11 cellular contexts compared by ENCODE assay signal in genomic region chr4:3321295-3321889, GRCh38. TPM values are rescaled to one million over a fixed set of nuclear protein-coding genes. Genes with fewer than 3 reads are reported as not detected.
DNase-seq lines count a peak whose midpoint lies in the region; ATAC-seq and TF ChIP-seq lines count a peak whose summit lies in the region.
"Had no signal": no experiment of that assay in that cellular context is flagged by ENCODE, and none has a peak within 500 bp of the region (broad histone marks: within the 10 kb centered on the region; RNA-seq: fewer than 3 reads in every experiment).

No MANE protein-coding gene starts in this region.

- H3K4me3 Mint-ChIP-seq in activated T-helper 17 cell treated with anti-CD3 and anti-CD28 coated beads, Interleukin-2, amount 50 U/mL, for 72 hours, result no peak overlapping the region
- H3K4me3 Mint-ChIP-seq: central memory CD8-positive, alpha-beta T cell; natural killer cell treated with Interleukin-12 subunit alpha and Interleukin-12 subunit beta and Interleukin-15 and Interleukin-18, amount 100 ng/mL, for 72 hours had no signal

- H3K4me3 ChIP-seq in BLaER1 (no peak overlapping the region), right atrium auricular region (no peak overlapping the region), MG63 (no peak overlapping the region)

- DNase-seq in caudate nucleus (lab: John Stamatoyannopoulos, UW) (peak in 28 of 61 donors; percentile 17 to 74 (median 42)), right atrium auricular region (ENCODE audit: low spot score) (peak; percentile 66), posterior cingulate gyrus (peak in 6 of 10 donors; percentile 24 to 86 (median 54)), UCSD-AML1 (lab: John Stamatoyannopoulos, UW; ENCODE audit: unreplicated experiment) (no peak), MG63 (no peak)
- no peak for DNase-seq in stimulated activated naive CD4-positive, alpha-beta T cell (lab: John Stamatoyannopoulos, UW)
- DNase-seq: NCI-H82 had no signal

- H3K4me1 ChIP-seq in BLaER1 (peaks cover 74% of the 10 kb centered on the region), right atrium auricular region (peaks cover 0 to 25% of the 10 kb centered on the region in 2 donors)

- H3K4me2 ChIP-seq in BLaER1, result 0 out of 2 replicates have a peak overlapping the region, but pooled peaks have one; percentile 1

- TF ChIP-seq CTCF in right atrium auricular region (IDR thresholded peaks at IDR 0.05), result no peak

- peaks cover 98% of the 10 kb centered on the region for H4K20me1 ChIP-seq in BLaER1

- ATAC-seq in activated T-helper 17 cell treated with anti-CD3 and anti-CD28 coated beads, Interleukin-2, amount 50 U/mL, for 72 hours (replicated peaks), result no peak
- ATAC-seq: natural killer cell treated with Interleukin-12 subunit alpha and Interleukin-12 subunit beta and Interleukin-15 and Interleukin-18, amount 100 ng/mL, for 72 hours had no signal

- H3K36me3 ChIP-seq in BLaER1, result peaks cover 99% of the 10 kb centered on the region
- H3K36me3 ChIP-seq in right atrium auricular region, result peaks cover 15% of the 10 kb centered on the region
- no peaks in the 10 kb centered on the region for H3K36me3 ChIP-seq in MG63

- H3K27me3 Mint-ChIP-seq in activated T-helper 17 cell treated with anti-CD3 and anti-CD28 coated beads, Interleukin-2, amount 50 U/mL, for 72 hours, result no peaks in the 10 kb centered on the region
- H3K27me3 Mint-ChIP-seq: central memory CD8-positive, alpha-beta T cell; natural killer cell treated with Interleukin-12 subunit alpha and Interleukin-12 subunit beta and Interleukin-15 and Interleukin-18, amount 100 ng/mL, for 72 hours had no signal

- no peaks in the 10 kb centered on the region for H3K4me1 Mint-ChIP-seq in activated T-helper 17 cell treated with anti-CD3 and anti-CD28 coated beads, Interleukin-2, amount 50 U/mL, for 72 hours

- H3K27me3 ChIP-seq in BLaER1, result no peaks in the 10 kb centered on the region
- no peaks in the 10 kb centered on the region for H3K27me3 ChIP-seq in right atrium auricular region
- no peaks in the 10 kb centered on the region for H3K27me3 ChIP-seq in MG63

- no peak overlapping the region for H3K9ac ChIP-seq in BLaER1

- no peaks in the 10 kb centered on the region for H3K9me3 Mint-ChIP-seq in activated T-helper 17 cell treated with anti-CD3 and anti-CD28 coated beads, Interleukin-2, amount 50 U/mL, for 72 hours
- H3K9me3 Mint-ChIP-seq: central memory CD8-positive, alpha-beta T cell; natural killer cell treated with Interleukin-12 subunit alpha and Interleukin-12 subunit beta and Interleukin-15 and Interleukin-18, amount 100 ng/mL, for 72 hours had no signal

- no peaks in the 10 kb centered on the region for H3K36me3 Mint-ChIP-seq in activated T-helper 17 cell treated with anti-CD3 and anti-CD28 coated beads, Interleukin-2, amount 50 U/mL, for 72 hours (ENCODE audit: low read depth)
- H3K36me3 Mint-ChIP-seq: natural killer cell treated with Interleukin-12 subunit alpha and Interleukin-12 subunit beta and Interleukin-15 and Interleukin-18, amount 100 ng/mL, for 72 hours had no signal

- H3K27ac ChIP-seq in BLaER1, result 0 out of 2 replicates have a peak overlapping the region, but pooled peaks have one; percentile 71
- H3K27ac ChIP-seq in caudate nucleus (ENCODE audit: low read depth, low read length), result peak overlapping the region; percentile 91
- peak overlapping the region; percentile 70 to 82 for H3K27ac ChIP-seq in right atrium auricular region

- intact Hi-C loops in posterior cingulate gyrus (cut with DNase I), result no loop called here

- H3K27ac Mint-ChIP-seq in activated T-helper 17 cell treated with anti-CD3 and anti-CD28 coated beads, Interleukin-2, amount 50 U/mL, for 72 hours, result no peak overlapping the region
- H3K27ac Mint-ChIP-seq: natural killer cell treated with Interleukin-12 subunit alpha and Interleukin-12 subunit beta and Interleukin-15 and Interleukin-18, amount 100 ng/mL, for 72 hours had no signal

- peaks cover 21% of the 10 kb centered on the region for H3K9me3 ChIP-seq in BLaER1
- H3K9me3 ChIP-seq in right atrium auricular region, result no peaks in the 10 kb centered on the region
- H3K9me3 ChIP-seq in MG63, result no peaks in the 10 kb centered on the region

RNA-seq across cellular contexts. Expression of gene RGS12, which starts 28.6 kb away (rescaled TPM):
- total RNA-seq in right atrium auricular region, result 1 to 10 TPM; 7.0 to 9.9 TPM
- 9.8 and 21.4 TPM in 2 replicates for total RNA-seq in MG63 (2014; rRNA removed; shearing (Covaris generic); ENCODE audit: low replicate concordance)
- total RNA-seq in activated T-helper 17 cell treated with anti-CD3 and anti-CD28 coated beads, Interleukin-2, amount 50 U/mL, for 72 hours, result 10 to 100 TPM in 1 of 2 donors, 1 to 10 TPM in 1; 9.2 to 10.6 TPM

Comparison
In these comparisons a context has a peak if more than half of its experiments do, and no peak if none do; other contexts are left out.
1. DNase-seq: peak in right atrium auricular region (single experiment) and posterior cingulate gyrus (6 of 10); none in UCSD-AML1 (single experiment), stimulated activated naive CD4-positive, alpha-beta T cell (0 of 6) and MG63 (single experiment).
2. Peak in every context shown above with its lines, with median percentiles within 50 percentile points of each other: H3K27ac ChIP-seq.